Comparison of ENCODE assay signal across 1 cellular context in the genomic region with DNA sequence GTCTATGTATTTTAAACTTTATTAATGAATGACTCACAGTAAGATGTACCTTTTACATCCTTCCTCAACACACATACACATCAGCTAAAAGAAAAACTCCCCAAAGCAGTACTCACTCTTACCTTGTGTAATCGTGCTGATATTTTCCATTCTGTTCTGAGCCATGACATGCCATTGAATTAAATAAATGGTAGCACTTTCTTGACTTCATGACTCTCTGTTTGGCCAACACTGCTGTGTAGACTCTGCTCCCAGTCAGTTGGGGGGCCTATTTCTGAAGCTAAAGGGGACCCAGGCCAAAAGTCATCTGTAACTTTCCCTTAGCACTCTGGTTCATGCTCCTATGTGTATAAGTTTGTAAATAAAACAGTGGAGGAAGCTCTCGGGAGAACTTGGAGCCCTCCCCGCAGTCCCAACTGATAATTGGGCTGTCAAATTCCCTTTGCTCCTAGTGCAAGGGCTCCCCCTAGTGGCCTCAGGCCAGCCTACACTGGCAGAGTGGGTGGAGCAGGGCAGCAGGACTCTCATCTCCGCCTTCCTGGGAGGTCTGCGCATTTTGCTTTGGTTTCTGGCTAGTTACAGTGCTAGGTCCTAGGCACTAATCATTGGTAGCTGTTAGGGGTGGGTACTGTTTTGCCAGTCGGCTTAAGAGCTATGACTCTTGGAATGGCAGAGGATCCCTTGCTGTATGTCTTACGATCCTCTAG.
TF ChIP-seq lines count a peak whose summit lies in the region.

No MANE protein-coding gene starts in this region.

TF ChIP-seq in IMR-90, 13 proteins besides CTCF, POLR2A, EP300 and RAD21:
- TF ChIP-seq FOS (IDR thresholded peaks at IDR 0.05; ENCODE audit: low read depth, low read length) (no peak), CHD1 (IDR thresholded peaks at IDR 0.05; ENCODE audit: low read depth, low read length) (no peak), MAZ (IDR thresholded peaks at IDR 0.05; ENCODE audit: borderline replicate concordance, low read depth, low read length) (peak; percentile 47; the same call in 1 of the 2 replicates), RFX5 (IDR thresholded peaks at IDR 0.05; ENCODE audit: low read depth, low read length) (no peak), NFE2L2 (IDR thresholded peaks at IDR 0.05; ENCODE audit: low read depth, low read length) (no peak), MXI1 (IDR thresholded peaks at IDR 0.05; ENCODE audit: borderline replicate concordance, low read depth, low read length) (no peak), RCOR1 (IDR thresholded peaks at IDR 0.05; ENCODE audit: insufficient replicate concordance, low read length) (no peak), CEBPB (IDR thresholded peaks at IDR 0.05; ENCODE audit: low read depth, low read length) (no peak), MAFK (IDR thresholded peaks at IDR 0.05; ENCODE audit: low read depth, low read length) (no peak), SMC3 (IDR thresholded peaks at IDR 0.05; ENCODE audit: low read depth, low read length) (peak; percentile 70), BHLHE40 (IDR thresholded peaks at IDR 0.05; ENCODE audit: low read depth, low read length) (no peak)
- TF ChIP-seq, protein P1, sequence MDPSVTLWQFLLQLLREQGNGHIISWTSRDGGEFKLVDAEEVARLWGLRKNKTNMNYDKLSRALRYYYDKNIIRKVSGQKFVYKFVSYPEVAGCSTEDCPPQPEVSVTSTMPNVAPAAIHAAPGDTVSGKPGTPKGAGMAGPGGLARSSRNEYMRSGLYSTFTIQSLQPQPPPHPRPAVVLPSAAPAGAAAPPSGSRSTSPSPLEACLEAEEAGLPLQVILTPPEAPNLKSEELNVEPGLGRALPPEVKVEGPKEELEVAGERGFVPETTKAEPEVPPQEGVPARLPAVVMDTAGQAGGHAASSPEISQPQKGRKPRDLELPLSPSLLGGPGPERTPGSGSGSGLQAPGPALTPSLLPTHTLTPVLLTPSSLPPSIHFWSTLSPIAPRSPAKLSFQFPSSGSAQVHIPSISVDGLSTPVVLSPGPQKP (IDR thresholded peaks at IDR 0.05; ENCODE audit: borderline replicate concordance, low read depth, low read length), result no peak
- TF ChIP-seq, protein P2, sequence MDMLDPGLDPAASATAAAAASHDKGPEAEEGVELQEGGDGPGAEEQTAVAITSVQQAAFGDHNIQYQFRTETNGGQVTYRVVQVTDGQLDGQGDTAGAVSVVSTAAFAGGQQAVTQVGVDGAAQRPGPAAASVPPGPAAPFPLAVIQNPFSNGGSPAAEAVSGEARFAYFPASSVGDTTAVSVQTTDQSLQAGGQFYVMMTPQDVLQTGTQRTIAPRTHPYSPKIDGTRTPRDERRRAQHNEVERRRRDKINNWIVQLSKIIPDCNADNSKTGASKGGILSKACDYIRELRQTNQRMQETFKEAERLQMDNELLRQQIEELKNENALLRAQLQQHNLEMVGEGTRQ (IDR thresholded peaks at IDR 0.05; ENCODE audit: low read depth, low read length), result no peak
